ENCODE assay signal across 38 cellular contexts in the genomic region with DNA sequence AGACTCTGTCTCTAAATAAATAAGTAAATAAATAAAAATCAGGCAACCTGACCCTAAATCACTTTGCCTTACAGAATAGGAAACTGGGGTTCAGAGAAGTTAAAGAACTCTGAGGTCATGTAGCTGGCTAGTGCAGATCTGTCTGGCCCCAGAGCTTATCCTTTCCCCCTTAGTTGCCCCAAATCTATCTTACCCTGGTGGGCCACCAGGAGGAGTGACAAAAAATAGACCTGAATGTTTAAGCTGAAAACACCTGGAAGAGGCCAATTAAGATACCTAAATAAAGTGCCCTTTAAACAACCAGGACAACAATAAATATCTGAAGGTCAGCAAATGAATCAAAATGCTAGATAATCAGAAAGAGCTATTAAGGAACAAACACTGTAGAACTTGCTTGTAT. TPM values are rescaled to one million over a fixed set of nuclear protein-coding genes. Genes with fewer than 3 reads are reported as not detected.
A peak's percentile ranks its signal among the peaks of the same experiment; 100 is the strongest.
DNase-seq lines count a peak whose midpoint lies in the region; ATAC-seq and TF ChIP-seq lines count a peak whose summit lies in the region.
"Had no signal": no experiment of that assay in that cellular context is flagged by ENCODE, and none has a peak within 500 bp of the region (broad histone marks: within the 10 kb centered on the region; RNA-seq: fewer than 3 reads in every experiment).

No MANE protein-coding gene starts in this region.

- no peaks in the 10 kb centered on the region for H3K9me2 ChIP-seq in DOHH2 (replicated peaks; ENCODE audit: control insufficient read depth, low read length)
- no peaks in the 10 kb centered on the region for H3K9me2 ChIP-seq in Karpas-422 (replicated peaks; ENCODE audit: insufficient read depth, low read length)

- H3K36me3 Mint-ChIP-seq in neural progenitor cell: no peaks in the 10 kb centered on the region

- H3K27me3 ChIP-seq in DOHH2 (ENCODE audit: control insufficient read depth, low read length) (no peaks in the 10 kb centered on the region), Karpas-422 (ENCODE audit: low read length) (no peaks in the 10 kb centered on the region), brain microvascular endothelial cell (replicated peaks) (no peaks in the 10 kb centered on the region), neural progenitor cell (no peaks in the 10 kb centered on the region), smooth muscle cell (ENCODE audit: low read depth) (no peaks in the 10 kb centered on the region), lower lobe of right lung (ENCODE audit: low read depth) (no peaks in the 10 kb centered on the region)
- H3K27me3 ChIP-seq: esophagus muscularis mucosa, left lung, upper lobe of right lung had no signal

- H3K9me3 ChIP-seq in DOHH2 (ENCODE audit: control insufficient read depth, insufficient read depth, low read length) (no peaks in the 10 kb centered on the region), Karpas-422 (ENCODE audit: low read length) (no peaks in the 10 kb centered on the region), neural progenitor cell (ENCODE audit: low read depth) (no peaks in the 10 kb centered on the region), smooth muscle cell (replicated peaks; ENCODE audit: low read depth) (no peaks in the 10 kb centered on the region), lower lobe of right lung (no peaks in the 10 kb centered on the region)
- H3K9me3 ChIP-seq: A549, esophagus muscularis mucosa, left lung, upper lobe of right lung had no signal

- H3K4me3 Mint-ChIP-seq in neural progenitor cell: no peak overlapping the region
- H3K4me3 Mint-ChIP-seq: activated CD4-positive, alpha-beta T cell treated with anti-CD3 and anti-CD28 coated beads, Interleukin-2, amount 10 ng/mL, durations not matched to agents 24 days and 14 days; activated naive CD4-positive, alpha-beta T cell treated with anti-CD3 and anti-CD28 coated beads, Interleukin-2, amount 50 U/mL, for 24 hours; brain had no signal

- peaks cover 2% of the 10 kb centered on the region for H3K9me3 Mint-ChIP-seq in neural progenitor cell
- H3K9me3 Mint-ChIP-seq: activated CD4-positive, alpha-beta T cell treated with anti-CD3 and anti-CD28 coated beads, Interleukin-2, amount 10 ng/mL, durations not matched to agents 24 days and 14 days; activated naive CD4-positive, alpha-beta T cell treated with anti-CD3 and anti-CD28 coated beads, Interleukin-2, amount 50 U/mL, for 24 hours had no signal

- in situ Hi-C loops in brain microvascular endothelial cell (cut with HindIII; ENCODE audit: low pct_ligation_motif_present, low sequenced_read_pairs): no loop called here

- H3K27me3 Mint-ChIP-seq in neural progenitor cell (ENCODE audit: insufficient read depth, low read depth): peaks cover 6% of the 10 kb centered on the region
- H3K27me3 Mint-ChIP-seq: activated naive CD4-positive, alpha-beta T cell treated with anti-CD3 and anti-CD28 coated beads, Interleukin-2, amount 50 U/mL, for 24 hours; brain had no signal

- no peak overlapping the region for H2AFZ ChIP-seq in Karpas-422 (ENCODE audit: low read length)
- H2AFZ ChIP-seq in neural progenitor cell (replicated peaks): no peak overlapping the region
- no peak overlapping the region for H2AFZ ChIP-seq in smooth muscle cell (ENCODE audit: low read depth)

- H3K4me1 ChIP-seq in DOHH2 (ENCODE audit: control insufficient read depth, low read length): peaks cover 73% of the 10 kb centered on the region
- peaks cover 53% of the 10 kb centered on the region for H3K4me1 ChIP-seq in Karpas-422 (ENCODE audit: low read length)
- peaks cover 11% of the 10 kb centered on the region for H3K4me1 ChIP-seq in neural progenitor cell
- H3K4me1 ChIP-seq in smooth muscle cell (ENCODE audit: low read depth): no peaks in the 10 kb centered on the region
- H3K4me1 ChIP-seq in lower lobe of right lung: no peaks in the 10 kb centered on the region
- H3K4me1 ChIP-seq: A549, left lung, upper lobe of right lung had no signal

- peak overlapping the region; percentile 37 for H3K4me2 ChIP-seq in DOHH2 (ENCODE audit: low read length)
- H3K4me2 ChIP-seq in Karpas-422 (ENCODE audit: low read depth, low read length, poor library complexity, severe bottlenecking): no peak overlapping the region
- H3K4me2 ChIP-seq in neural progenitor cell: no peak overlapping the region
- H3K4me2 ChIP-seq in smooth muscle cell: no peak overlapping the region
- H3K4me2 ChIP-seq: A549 had no signal

- H4K20me1 ChIP-seq in DOHH2 (ENCODE audit: control insufficient read depth, insufficient read depth, low read depth, low read length) (no peaks in the 10 kb centered on the region), Karpas-422 (ENCODE audit: insufficient read depth, low read depth, low read length) (no peaks in the 10 kb centered on the region), neural progenitor cell (ENCODE audit: low read depth) (no peaks in the 10 kb centered on the region), smooth muscle cell (ENCODE audit: low read depth) (no peaks in the 10 kb centered on the region)

- H3K79me2 ChIP-seq in DOHH2 (ENCODE audit: control insufficient read depth, low read length): peaks cover 3% of the 10 kb centered on the region; the same call in 1 of the 2 replicates
- H3K79me2 ChIP-seq in Karpas-422 (ENCODE audit: low read length): peaks cover 17% of the 10 kb centered on the region
- no peaks in the 10 kb centered on the region for H3K79me2 ChIP-seq in neural progenitor cell (ENCODE audit: low read depth)
- no peaks in the 10 kb centered on the region for H3K79me2 ChIP-seq in smooth muscle cell (ENCODE audit: low read depth)

- TF ChIP-seq CTCF in DOHH2 (IDR thresholded peaks at IDR 0.05; ENCODE audit: low read depth, low read length, poor library complexity, severe bottlenecking) (peak; percentile 23), brain microvascular endothelial cell (IDR thresholded peaks at IDR 0.05; ENCODE audit: low read depth, low read length, missing control alignments) (peak; percentile 2), neural progenitor cell (IDR thresholded peaks at IDR 0.05) (peak; percentile 19), smooth muscle cell (IDR thresholded peaks at IDR 0.05; ENCODE audit: borderline replicate concordance, insufficient read depth, poor library complexity, severe bottlenecking) (no peak), lower lobe of right lung (IDR thresholded peaks at IDR 0.05) (no peak)

- H3K27ac Mint-ChIP-seq in neural progenitor cell: no peak overlapping the region
- H3K27ac Mint-ChIP-seq: activated CD4-positive, alpha-beta T cell treated with anti-CD3 and anti-CD28 coated beads, Interleukin-2, amount 10 ng/mL, durations not matched to agents 24 days and 14 days; activated naive CD4-positive, alpha-beta T cell treated with anti-CD3 and anti-CD28 coated beads, Interleukin-2, amount 50 U/mL, for 24 hours; brain had no signal

- peak overlapping the region; percentile 28 for H3K27ac ChIP-seq in DOHH2 (ENCODE audit: low read depth, low read length)
- peak overlapping the region; percentile 99 for H3K27ac ChIP-seq in Karpas-422 (ENCODE audit: low read length)
- H3K27ac ChIP-seq in brain microvascular endothelial cell: no peak overlapping the region
- no peak overlapping the region for H3K27ac ChIP-seq in neural progenitor cell
- no peak overlapping the region for H3K27ac ChIP-seq in smooth muscle cell (ENCODE audit: low read depth)
- H3K27ac ChIP-seq in lower lobe of right lung: no peak overlapping the region
- H3K27ac ChIP-seq: A549, esophagus muscularis mucosa, left lung, upper lobe of right lung had no signal

- H3K36me3 ChIP-seq in DOHH2 (ENCODE audit: control insufficient read depth, low read length) (peaks cover 8% of the 10 kb centered on the region), Karpas-422 (ENCODE audit: insufficient read depth, low read length) (0 out of 2 replicates have a peak, but pooled peaks cover 6% of the 10 kb centered on the region), brain microvascular endothelial cell (replicated peaks) (no peaks in the 10 kb centered on the region), neural progenitor cell (no peaks in the 10 kb centered on the region), smooth muscle cell (ENCODE audit: low read depth) (no peaks in the 10 kb centered on the region), lower lobe of right lung (no peaks in the 10 kb centered on the region)
- H3K36me3 ChIP-seq: esophagus muscularis mucosa, left lung, upper lobe of right lung had no signal

- H3K4me1 Mint-ChIP-seq in neural progenitor cell: peaks cover 10% of the 10 kb centered on the region
- H3K4me1 Mint-ChIP-seq: activated naive CD4-positive, alpha-beta T cell treated with anti-CD3 and anti-CD28 coated beads, Interleukin-2, amount 50 U/mL, for 24 hours had no signal

- DNase-seq in Karpas-422 (no peak), brain microvascular endothelial cell (no peak), neural progenitor cell (ENCODE audit: low spot score) (no peak), smooth muscle cell (lab: John Stamatoyannopoulos, UW; ENCODE audit: unreplicated experiment) (no peak), lower lobe of right lung (no peak)
- DNase-seq: activated CD4-positive, alpha-beta T cell treated with anti-CD3 and anti-CD28 coated beads, Interleukin-2, amount 10 ng/mL, durations not matched to agents 24 days and 14 days; amniotic stem cell; cerebellar nuclear complex; GOT3; head of caudate nucleus; islet precursor cell; Kasumi-1; left lung; NCI-H1436; NCI-H2081; NCI-H226; NCI-H526 treated with DMSO at 0.1 percent for 48 hours; nucleus accumbens; SHP77; stimulated activated CD4-positive, alpha-beta T cell treated with anti-CD3 and anti-CD28 coated beads, Interleukin-15, amount 100 ng/mL, for 24 hours; stimulated activated CD4-positive, alpha-beta T cell treated with anti-CD3 and anti-CD28 coated beads, Interleukin-4, amount 100 ng/mL, for 4 hours; substantia nigra; upper lobe of right lung had no signal

- intact Hi-C loops in lower lobe of right lung (cut with DNase I): no loop called here

- H3K9ac ChIP-seq in Karpas-422 (ENCODE audit: low read length) (peak overlapping the region; percentile 5; the same call in 1 of the 2 replicates), neural progenitor cell (no peak overlapping the region), smooth muscle cell (ENCODE audit: low read depth) (no peak overlapping the region)

- H3F3A ChIP-seq in DOHH2 (ENCODE audit: control insufficient read depth, insufficient read depth) (peaks cover 25% of the 10 kb centered on the region), neural progenitor cell (ENCODE audit: low read depth) (no peaks in the 10 kb centered on the region), smooth muscle cell (ENCODE audit: low read depth) (no peaks in the 10 kb centered on the region)

- no peak for ATAC-seq in GM21825 (IDR thresholded peaks at IDR 0.05; ENCODE audit: unreplicated experiment)
- ATAC-seq in lower lobe of right lung: no peak
- no peak for ATAC-seq in HG03159 (IDR thresholded peaks at IDR 0.05; ENCODE audit: unreplicated experiment)
- ATAC-seq: left lung, Panc1, upper lobe of right lung had no signal

- H3K4me3 ChIP-seq in DOHH2 (ENCODE audit: low read length) (no peak overlapping the region), Karpas-422 (ENCODE audit: low read length) (no peak overlapping the region), brain microvascular endothelial cell (ENCODE audit: low read depth, low read length) (no peak overlapping the region), neural progenitor cell (no peak overlapping the region), smooth muscle cell (no peak overlapping the region), lower lobe of right lung (no peak overlapping the region)
- H3K4me3 ChIP-seq: A549, esophagus muscularis mucosa, left lung, upper lobe of right lung had no signal

RNA-seq across cellular contexts. Expression of gene TEX35, which starts 59.7 kb away (rescaled TPM):
- 0.18 and 0.26 TPM in 2 replicates for total RNA-seq in Karpas-422 (2014; rRNA removed; shearing (Covaris generic); ENCODE audit: low replicate concordance)
- total RNA-seq in neural progenitor cell (ENCODE audit: low replicate concordance) (not detected in 2 replicates), smooth muscle cell (not detected in 2 replicates), lower lobe of right lung (not detected)
- not detected in 2 replicates for polyA plus RNA-seq in smooth muscle cell
- total RNA-seq: activated CD4-positive, alpha-beta T cell treated with anti-CD3 and anti-CD28 coated beads, Interleukin-2, amount 10 ng/mL, durations not matched to agents 24 days and 14 days; activated CD8-positive, alpha-beta memory T cell treated with anti-CD3 and anti-CD28 coated beads for 36 hours; dermis microvascular lymphatic vessel endothelial cell; esophagus muscularis mucosa; G401; left lung; mesenteric fat pad; myocyte; pulmonary artery endothelial cell; upper lobe of right lung had no signal
- polyA plus RNA-seq: A549, BJ had no signal

Comparison
In these comparisons a context has a peak if more than half of its experiments do, and no peak if none do; other contexts are left out.
1. H3K27ac ChIP-seq: peak in DOHH2 (single experiment) and Karpas-422 (single experiment); none in brain microvascular endothelial cell (single experiment), neural progenitor cell (single experiment), smooth muscle cell (single experiment) and lower lobe of right lung (single experiment).
2. CTCF ChIP-seq: peak in DOHH2 (single experiment), brain microvascular endothelial cell (single experiment) and neural progenitor cell (single experiment); none in smooth muscle cell (single experiment) and lower lobe of right lung (single experiment).